Comparison of ENCODE assay signal across 25 cellular contexts in genomic region chr2:184556639-184557038, GRCh38. TPM values are rescaled to one million over a fixed set of nuclear protein-coding genes. Genes with fewer than 3 reads are reported as not detected.
"Had no signal": no experiment of that assay in that cellular context is flagged by ENCODE, and none has a peak within 500 bp of the region (broad histone marks: within the 10 kb centered on the region; RNA-seq: fewer than 3 reads in every experiment).

No MANE protein-coding gene starts in this region.

- H3K4me1 ChIP-seq: colonic mucosa, esophagus muscularis mucosa, esophagus squamous epithelium, foreskin keratinocyte, gastrocnemius medialis, gastroesophageal sphincter, heart left ventricle, heart right ventricle had no signal

- H3K27ac ChIP-seq: colonic mucosa, coronary artery, dorsolateral prefrontal cortex, epithelial cell of prostate, esophagus muscularis mucosa, esophagus squamous epithelium, foreskin keratinocyte, gastrocnemius medialis, gastroesophageal sphincter, heart left ventricle, heart right ventricle, hepatocyte had no signal

- H2AFZ ChIP-seq: hepatocyte had no signal

- ATAC-seq: effector memory CD8-positive, alpha-beta T cell; esophagus mucosa; foreskin keratinocyte; gastrocnemius medialis; gastroesophageal sphincter; heart left ventricle; heart right ventricle had no signal

- H3K79me2 ChIP-seq: hepatocyte had no signal

- H3K36me3 ChIP-seq: colonic mucosa, esophagus muscularis mucosa, esophagus squamous epithelium, gastrocnemius medialis, gastroesophageal sphincter, heart left ventricle, heart right ventricle had no signal

- H3K4me2 ChIP-seq: hepatocyte had no signal

- DNase-seq: colonic mucosa; cortex of kidney; dermis blood vessel endothelial cell; dorsolateral prefrontal cortex; effector CD4-positive, alpha-beta T cell; effector CD8-positive, alpha-beta T cell; effector memory CD4-positive, alpha-beta T cell; effector memory CD8-positive, alpha-beta T cell; endodermal cell; erythroblast; esophagus squamous epithelium; foreskin fibroblast; foreskin keratinocyte; foreskin melanocyte; gastrocnemius medialis; glutamatergic neuron; head of caudate nucleus; heart left ventricle; heart right ventricle had no signal

- H3K9me3 ChIP-seq: colonic mucosa, esophagus muscularis mucosa, gastrocnemius medialis, gastroesophageal sphincter, heart left ventricle, heart right ventricle had no signal

- H3K27me3 ChIP-seq: colonic mucosa, dorsolateral prefrontal cortex, esophagus muscularis mucosa, esophagus squamous epithelium, foreskin keratinocyte, gastrocnemius medialis, gastroesophageal sphincter, heart left ventricle, heart right ventricle, hepatocyte had no signal

- H3K4me3 ChIP-seq: colonic mucosa, coronary artery, dorsolateral prefrontal cortex, esophagus muscularis mucosa, esophagus squamous epithelium, gastrocnemius medialis, gastroesophageal sphincter, heart left ventricle, heart right ventricle, hepatocyte had no signal

RNA-seq across cellular contexts. Expression of gene ZNF804A, which starts 41.7 kb away (rescaled TPM):
- polyA plus RNA-seq: foreskin keratinocyte had no signal
